16 cellular contexts compared by ENCODE assay signal in the genomic region with DNA sequence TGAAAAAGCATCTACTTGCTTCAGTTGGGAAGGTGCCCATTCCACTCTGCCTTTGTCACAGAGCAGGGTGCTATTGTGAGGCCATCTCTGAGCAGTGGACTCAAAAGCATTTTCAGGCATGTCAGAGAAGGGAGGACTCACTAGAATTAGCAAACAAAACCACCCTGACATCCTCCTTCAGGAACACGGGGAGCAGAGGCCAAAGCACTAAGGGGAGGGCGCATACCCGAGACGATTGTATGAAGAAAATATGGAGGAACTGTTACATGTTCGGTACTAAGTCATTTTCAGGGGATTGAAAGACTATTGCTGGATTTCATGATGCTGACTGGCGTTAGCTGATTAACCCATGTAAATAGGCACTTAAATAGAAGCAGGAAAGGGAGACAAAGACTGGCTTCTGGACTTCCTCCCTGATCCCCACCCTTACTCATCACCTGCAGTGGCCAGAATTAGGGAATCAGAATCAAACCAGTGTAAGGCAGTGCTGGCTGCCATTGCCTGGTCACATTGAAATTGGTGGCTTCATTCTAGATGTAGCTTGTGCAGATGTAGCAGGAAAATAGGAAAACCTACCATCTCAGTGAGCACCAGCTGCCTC. TPM values are rescaled to one million over a fixed set of nuclear protein-coding genes. Genes with fewer than 3 reads are reported as not detected.
DNase-seq lines count a peak whose midpoint lies in the region; ATAC-seq, FAIRE-seq and TF ChIP-seq lines count a peak whose summit lies in the region.
"Had no signal": no experiment of that assay in that cellular context is flagged by ENCODE, and none has a peak within 500 bp of the region (broad histone marks: within the 10 kb centered on the region; RNA-seq: fewer than 3 reads in every experiment).

No MANE protein-coding gene starts in this region.

- H3K27ac Mint-ChIP-seq in activated CD8-positive, alpha-beta memory T cell treated with anti-CD3 and anti-CD28 coated beads, Interleukin-2, amount 10 ng/mL, durations not matched to agents 7 days and 5 days, result no peak overlapping the region
- H3K27ac Mint-ChIP-seq: activated CD4-positive, alpha-beta T cell treated with anti-CD3 and anti-CD28 coated beads for 36 hours; type B pancreatic cell had no signal

- CTCF ChIA-PET in A549 (lab: Yijun Ruan, JAX), result no interaction called here
- CTCF ChIA-PET in activated CD8-positive, alpha-beta memory T cell treated with anti-CD3 and anti-CD28 coated beads, Interleukin-2, amount 10 ng/mL, durations not matched to agents 7 days and 5 days (lab: Charles Lee), result interaction anchor here (0.7 to 2.3 kb wide), 4 partner anchors 14 to 162 kb away, joined by 3 to 30 read pairs (median 6); no protein-coding TSS in a partner anchor

- H3K4me2 ChIP-seq in A549, result peak overlapping the region; percentile 50

- TF ChIP-seq POLR2A in A549 (IDR thresholded peaks at IDR 0.05; ENCODE audit: low read length), result no peak

- DNase-seq in A549 (ENCODE audit: low read depth in 1 of 2, low spot score in 1 of 2) (no peak), HT-29 (ENCODE audit: low spot score) (peak; percentile 32), dermis microvascular lymphatic vessel endothelial cell (ENCODE audit: low read depth in 2 of 2) (peak; percentile 68 to 78), lung microvascular endothelial cell (ENCODE audit: low read depth in 2 of 2) (peak; percentile 68 to 83), epidermal melanocyte (ENCODE audit: insufficient read length, low spot score) (no peak), UCSD-AML1 (lab: John Stamatoyannopoulos, UW; ENCODE audit: unreplicated experiment) (no peak)
- no peak for DNase-seq in activated CD8-positive, alpha-beta memory T cell treated with anti-CD3 and anti-CD28 coated beads, Interleukin-2, amount 50 U/mL, for 48 hours
- DNase-seq in activated CD8-positive, alpha-beta memory T cell treated with anti-CD3 and anti-CD28 coated beads, Interleukin-2, amount 10 ng/mL, durations not matched to agents 7 days and 5 days, result no peak
- DNase-seq: activated CD4-positive, alpha-beta T cell treated with anti-CD3 and anti-CD28 coated beads for 36 hours; anterior cingulate cortex; DND-41; mesendoderm; NCI-H1436 treated with DMSO at 0.1 percent for 48 hours; ovary; stimulated activated CD8-positive, alpha-beta memory T cell treated with anti-CD3 and anti-CD28 coated beads, Interleukin-4, amount 100 ng/mL, for 48 hours had no signal

- no peak for ATAC-seq in A549
- ATAC-seq in activated CD8-positive, alpha-beta memory T cell treated with anti-CD3 and anti-CD28 coated beads, Interleukin-2, amount 10 ng/mL, durations not matched to agents 7 days and 5 days, result no peak
- ATAC-seq: activated CD4-positive, alpha-beta T cell treated with anti-CD3 and anti-CD28 coated beads for 36 hours had no signal

- POLR2A ChIA-PET in A549 (lab: Yijun Ruan, JAX), result interaction anchor here (0.8 kb wide), 1 partner anchor 15 kb away, joined by 3 read pairs; the partner anchor contains the start of gene THBS1

- no peak for TF ChIP-seq RAD21 in A549 (conservative IDR thresholded peaks at IDR 0.05 in 1 of 2, IDR thresholded peaks at IDR 0.05 in 1 of 2)

- H3K4me3 Mint-ChIP-seq in activated CD8-positive, alpha-beta memory T cell treated with anti-CD3 and anti-CD28 coated beads, Interleukin-2, amount 10 ng/mL, durations not matched to agents 7 days and 5 days, result no peak overlapping the region
- H3K4me3 Mint-ChIP-seq: activated CD4-positive, alpha-beta T cell treated with anti-CD3 and anti-CD28 coated beads for 36 hours; type B pancreatic cell had no signal

- no peak overlapping the region for H3K4me3 ChIP-seq in A549
- H3K4me3 ChIP-seq: ovary had no signal

- no peaks in the 10 kb centered on the region for H3K9me3 Mint-ChIP-seq in activated CD8-positive, alpha-beta memory T cell treated with anti-CD3 and anti-CD28 coated beads, Interleukin-2, amount 10 ng/mL, durations not matched to agents 7 days and 5 days (ENCODE audit: low read depth)
- H3K9me3 Mint-ChIP-seq: type B pancreatic cell had no signal

- H3K36me3 Mint-ChIP-seq in activated CD8-positive, alpha-beta memory T cell treated with anti-CD3 and anti-CD28 coated beads, Interleukin-2, amount 10 ng/mL, durations not matched to agents 7 days and 5 days, result no peaks in the 10 kb centered on the region

- H3K27ac ChIP-seq in A549, result peak overlapping the region in 1 of 2 experiments; percentile 53; a peak in 3 of 6 replicates
- H3K27ac ChIP-seq: ovary had no signal

- H3K4me1 ChIP-seq in A549, result peaks cover 37% of the 10 kb centered on the region

- TF ChIP-seq CTCF in A549 (IDR thresholded peaks at IDR 0.05), result no peak

- no peaks in the 10 kb centered on the region for H3K9me3 ChIP-seq in A549
- H3K9me3 ChIP-seq: ovary had no signal

- FAIRE-seq in A549 (lab: Jason Lieb, UNC), result no peak

- no peak for TF ChIP-seq EP300 in A549 (IDR thresholded peaks at IDR 0.05)

- 83% methylated on average over 6 of the region's 6 CpGs for WGBS in A549 (ENCODE audit: missing lambda C conversion rate)

- peaks cover 7% of the 10 kb centered on the region for H3K27me3 Mint-ChIP-seq in activated CD8-positive, alpha-beta memory T cell treated with anti-CD3 and anti-CD28 coated beads, Interleukin-2, amount 10 ng/mL, durations not matched to agents 7 days and 5 days
- H3K27me3 Mint-ChIP-seq: type B pancreatic cell had no signal

- peaks cover 8% of the 10 kb centered on the region for H3K4me1 Mint-ChIP-seq in activated CD8-positive, alpha-beta memory T cell treated with anti-CD3 and anti-CD28 coated beads, Interleukin-2, amount 10 ng/mL, durations not matched to agents 7 days and 5 days

TF ChIP-seq in A549, 52 proteins besides CTCF, POLR2A, EP300 and RAD21:
- TF ChIP-seq, protein P1, sequence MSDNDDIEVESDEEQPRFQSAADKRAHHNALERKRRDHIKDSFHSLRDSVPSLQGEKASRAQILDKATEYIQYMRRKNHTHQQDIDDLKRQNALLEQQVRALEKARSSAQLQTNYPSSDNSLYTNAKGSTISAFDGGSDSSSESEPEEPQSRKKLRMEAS (IDR thresholded peaks at IDR 0.05), result no peak

RNA-seq across cellular contexts. Expression of gene THBS1, which starts 14.8 kb away (rescaled TPM):
- polyA plus RNA-seq in A549 (2011; rRNA removed) (46.8 and 53.5 TPM in 2 replicates), A549 (2017; fragmentation: RNase III; extraction: RNeasy Plus Mini Kit Qiagen cat#74134 plus additional on column Dnase treatment) (54.4 to 63.5 TPM (median 54.9 TPM) in 3 replicates)
- polyA plus RNA-seq in A549 (2012; cell fraction: cytosol; rRNA removed), result 34.1 and 36.8 TPM in 2 replicates
- polyA plus RNA-seq in A549 (2012; cell fraction: nucleus; rRNA removed), result 260 and 262 TPM in 2 replicates
- 374 and 456 TPM in 2 replicates for polyA minus RNA-seq in A549 (2011; rRNA and poly(A)+ RNA removed)
- total RNA-seq in HT-29 (2014; rRNA removed; shearing (Covaris generic)), result 5.6 and 12.5 TPM in 2 replicates
- total RNA-seq in dermis microvascular lymphatic vessel endothelial cell (4,129 and 8,012 TPM in 2 replicates), lung microvascular endothelial cell (3,460 and 6,737 TPM in 2 replicates)
- 1 to 10 TPM in 1 of 2 experiments, under 1 TPM in 1; 0.91 to 1.4 TPM for total RNA-seq in activated CD8-positive, alpha-beta memory T cell treated with anti-CD3 and anti-CD28 coated beads, Interleukin-2, amount 10 ng/mL, durations not matched to agents 7 days and 5 days

Comparison
In these comparisons a context has a peak if more than half of its experiments do, and no peak if none do; other contexts are left out.
1. DNase-seq: peak in HT-29 (single experiment), dermis microvascular lymphatic vessel endothelial cell (2 of 2) and lung microvascular endothelial cell (2 of 2); none in A549 (0 of 2), epidermal melanocyte (single experiment), activated CD8-positive, alpha-beta memory T cell treated with anti-CD3 and anti-CD28 coated beads, Interleukin-2, amount 50 U/mL, for 48 hours (single experiment), UCSD-AML1 (single experiment) and activated CD8-positive, alpha-beta memory T cell treated with anti-CD3 and anti-CD28 coated beads, Interleukin-2, amount 10 ng/mL, durations not matched to agents 7 days and 5 days (single experiment).
2. RNA of gene THBS1, which starts 14.8 kb away (total RNA-seq): 3,460 to 6,737 TPM in lung microvascular endothelial cell and 4,129 to 8,012 TPM in dermis microvascular lymphatic vessel endothelial cell; 5.6 to 12.5 TPM in HT-29 and 0.91 to 1.4 TPM in activated CD8-positive, alpha-beta memory T cell treated with anti-CD3 and anti-CD28 coated beads, Interleukin-2, amount 10 ng/mL, durations not matched to agents 7 days and 5 days; every median in the first group is over 100 times any median in the second.